ENCODE assay signal across 8 cellular contexts in the genomic region with DNA sequence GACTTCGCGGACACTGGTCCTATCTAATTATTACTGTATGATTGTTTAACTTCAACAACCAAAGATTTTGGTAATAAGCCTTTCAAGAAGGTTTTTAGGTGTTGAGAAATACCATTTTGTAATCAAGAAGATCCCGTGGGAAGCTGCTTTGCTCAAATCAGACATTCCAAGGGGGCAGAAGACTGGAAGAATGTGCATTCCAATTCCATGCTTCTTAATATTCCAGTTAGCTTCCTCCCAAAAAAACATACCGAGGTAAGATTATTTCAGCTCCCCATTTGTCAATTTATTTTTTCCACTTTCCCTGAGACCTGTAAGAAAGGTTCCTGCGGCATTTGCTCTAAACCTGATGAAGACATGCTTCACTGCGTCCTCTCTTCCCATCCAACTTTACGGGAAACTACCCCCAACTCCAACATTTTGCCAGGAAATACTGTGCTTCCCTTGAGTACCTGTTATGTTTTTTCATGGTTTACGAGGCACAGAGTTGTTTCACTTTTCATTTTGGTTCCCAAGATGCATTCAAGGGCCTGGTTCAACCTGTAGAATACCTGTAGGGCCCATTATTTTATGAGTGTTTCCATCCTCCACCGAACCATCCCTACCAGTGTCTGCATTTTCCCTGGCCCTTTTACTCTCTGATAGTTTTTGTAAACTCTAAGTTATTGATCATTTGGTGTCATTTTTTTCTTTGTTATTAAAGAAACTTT. TPM values are rescaled to one million over a fixed set of nuclear protein-coding genes. Genes with fewer than 3 reads are reported as not detected.
DNase-seq lines count a peak whose midpoint lies in the region; TF ChIP-seq lines count a peak whose summit lies in the region.

No MANE protein-coding gene starts in this region.

- no peak for TF ChIP-seq EP300 in ovary (IDR thresholded peaks at IDR 0.05)

- no peak for TF ChIP-seq POLR2A in ovary (IDR thresholded peaks at IDR 0.05)

- H3K4me3 ChIP-seq in ovary (peak overlapping the region; percentile 17), SJCRH30 (no peak overlapping the region)

- H3K9me3 ChIP-seq in ovary (no peaks in the 10 kb centered on the region), SJCRH30 (replicated peaks) (no peaks in the 10 kb centered on the region)

- DNase-seq in AG20443 (ENCODE audit: low spot score) (peak; percentile 67), RPMI7951 (ENCODE audit: low read depth) (peak; percentile 48), fibroblast of gingiva (ENCODE audit: low read depth) (peak; percentile 77), ovary (no peak), NCI-H526 treated with DMSO at 0.1 percent for 48 hours (lab: John Stamatoyannopoulos, UW) (no peak), NCI-H2081 treated with DMSO at 0.1 percent for 48 hours (lab: John Stamatoyannopoulos, UW) (no peak), DMS114 treated with DMSO at 0.1 percent for 48 hours (lab: John Stamatoyannopoulos, UW; ENCODE audit: unreplicated experiment) (no peak), SJCRH30 (no peak)

- no peak overlapping the region for H3K27ac ChIP-seq in ovary
- no peak overlapping the region for H3K27ac ChIP-seq in SJCRH30

- intact Hi-C loops in ovary (cut with DNase I), result loop anchor here in 3 of 4 donors (10.0 kb wide), 2 partner anchors 102 to 122 kb away; no protein-coding TSS in a partner anchor

- WGBS in ovary, 3 donors, result 40 to 49% (median 47%) methylated on average over 9 of the region's 9 CpGs

- H3K27me3 ChIP-seq in ovary, result no peaks in the 10 kb centered on the region
- no peaks in the 10 kb centered on the region for H3K27me3 ChIP-seq in SJCRH30

- H3K4me1 ChIP-seq in ovary (ENCODE audit: insufficient read depth), result peaks cover 33% of the 10 kb centered on the region
- peaks cover 11% of the 10 kb centered on the region for H3K4me1 ChIP-seq in SJCRH30

- TF ChIP-seq CTCF in ovary (IDR thresholded peaks at IDR 0.05), result no peak

- H3K36me3 ChIP-seq in ovary, result no peaks in the 10 kb centered on the region
- peaks cover 47% of the 10 kb centered on the region for H3K36me3 ChIP-seq in SJCRH30

RNA-seq across cellular contexts. Expression of a gene that starts 4.0 kb away (rescaled TPM):
- total RNA-seq in RPMI7951 (2014; rRNA removed; shearing (Covaris generic)), result 315 and 321 TPM in 2 replicates
- 100 to 1,000 TPM; 168 to 332 (median 272) TPM for total RNA-seq in ovary
- 100 to 1,000 TPM; 145 to 374 TPM for polyA plus RNA-seq in ovary
- 380 and 387 TPM in 2 replicates for total RNA-seq in SJCRH30 (2014; rRNA removed; shearing (Covaris generic))

Comparison
In these comparisons a context has a peak if more than half of its experiments do, and no peak if none do; other contexts are left out.
1. DNase-seq: peak in AG20443 (single experiment), RPMI7951 (single experiment) and fibroblast of gingiva (single experiment); none in ovary (0 of 5), NCI-H526 treated with DMSO at 0.1 percent for 48 hours (single experiment), NCI-H2081 treated with DMSO at 0.1 percent for 48 hours (single experiment), DMS114 treated with DMSO at 0.1 percent for 48 hours (single experiment) and SJCRH30 (0 of 2).